1 cellular context compared by ENCODE assay signal in the genomic region with DNA sequence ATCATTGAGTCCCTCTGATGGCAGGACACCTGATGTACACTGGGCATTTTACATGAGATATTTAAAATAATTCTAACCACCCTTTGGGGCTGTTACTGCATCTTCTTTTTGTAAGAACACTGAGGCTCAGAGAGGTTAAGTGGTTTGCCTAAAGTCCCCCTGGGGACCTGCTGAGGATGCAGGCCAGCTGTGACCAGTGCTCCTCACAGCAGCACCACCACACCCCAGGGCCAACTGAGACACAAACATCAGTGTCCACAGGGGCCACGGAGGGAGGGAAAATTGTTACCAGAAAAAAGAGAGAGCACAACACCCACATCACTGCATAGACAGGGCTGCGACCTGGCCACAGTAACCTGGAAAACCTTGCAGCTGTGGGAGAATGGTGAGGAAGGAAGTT.
TF ChIP-seq lines count a peak whose summit lies in the region.

No MANE protein-coding gene starts in this region.

TF ChIP-seq in H1, 55 proteins besides CTCF, POLR2A, EP300 and RAD21:
- no peak for TF ChIP-seq SP1 (IDR thresholded peaks at IDR 0.05; ENCODE audit: low read depth, low read length)
